ENCODE assay signal across 17 cellular contexts in the genomic region with DNA sequence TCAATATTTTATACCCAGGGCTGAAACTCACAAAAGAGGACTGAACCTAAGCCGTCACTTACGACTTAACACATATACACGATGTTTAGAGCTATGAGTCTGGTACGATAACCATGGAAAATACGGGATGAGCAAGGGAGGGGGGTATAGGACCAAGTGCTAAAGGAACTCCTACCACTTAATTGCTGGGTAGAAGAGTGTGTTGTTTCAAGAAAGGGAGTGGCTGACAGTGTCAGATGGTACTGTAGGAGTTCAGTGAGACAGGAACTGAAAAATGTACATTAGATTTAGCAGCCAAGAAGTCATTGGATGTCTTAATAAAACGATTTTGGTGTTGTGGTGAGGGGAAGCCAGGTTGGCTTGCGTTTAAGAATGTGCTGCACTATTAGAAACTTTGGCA. TPM values are rescaled to one million over a fixed set of nuclear protein-coding genes. Genes with fewer than 3 reads are reported as not detected.
A peak's percentile ranks its signal among the peaks of the same experiment; 100 is the strongest.
DNase-seq lines count a peak whose midpoint lies in the region; ATAC-seq and TF ChIP-seq lines count a peak whose summit lies in the region.
"Had no signal": no experiment of that assay in that cellular context is flagged by ENCODE, and none has a peak within 500 bp of the region (broad histone marks: within the 10 kb centered on the region; RNA-seq: fewer than 3 reads in every experiment).

No MANE protein-coding gene starts in this region.

- H3K79me1 ChIP-seq in mesendoderm (ENCODE audit: low read length), result no peaks in the 10 kb centered on the region

- POLR2A ChIA-PET in MCF 10A (lab: Yijun Ruan, JAX), result interaction anchor here (1.5 kb wide), 1 partner anchor 19 kb away, joined by 3 read pairs; no protein-coding TSS in a partner anchor
- POLR2A ChIA-PET in OCI-LY7 (lab: Charles Lee), result interaction anchor here (0.6 kb wide), 1 partner anchor 165 kb away, joined by 3 read pairs; no protein-coding TSS in a partner anchor

- BruUV-seq in MCF 10A (replicated peaks; lab: Mats Ljungman, UMichigan) (no TSS peak), OCI-LY7 (replicated peaks; lab: Mats Ljungman, UMichigan) (no TSS peak)

- no peak overlapping the region for H4K5ac ChIP-seq in mesendoderm (ENCODE audit: low read length)

- no peak overlapping the region for H3K4me3 Mint-ChIP-seq in MCF 10A (ENCODE audit: unreplicated experiment)
- H3K4me3 Mint-ChIP-seq: CD8-positive, alpha-beta memory T cell; GM23338 had no signal

- H3K27me3 ChIP-seq in breast epithelium, result no peaks in the 10 kb centered on the region
- H3K27me3 ChIP-seq in osteoblast (ENCODE audit: insufficient read depth, low read length), result no peaks in the 10 kb centered on the region
- no peaks in the 10 kb centered on the region for H3K27me3 ChIP-seq in smooth muscle cell (ENCODE audit: low read depth)
- no peaks in the 10 kb centered on the region for H3K27me3 ChIP-seq in GM23248 (replicated peaks; ENCODE audit: insufficient read depth)
- H3K27me3 ChIP-seq in mesendoderm (ENCODE audit: insufficient read depth, low read length, poor library complexity), result no peaks in the 10 kb centered on the region
- H3K27me3 ChIP-seq: BLaER1 had no signal

- TF ChIP-seq CTCF in MCF 10A (IDR thresholded peaks at IDR 0.05; ENCODE audit: unreplicated experiment) (no peak), breast epithelium (IDR thresholded peaks at IDR 0.05) (no peak), OCI-LY7 (conservative IDR thresholded peaks at IDR 0.05; ENCODE audit: low read length) (no peak), osteoblast (IDR thresholded peaks at IDR 0.05; ENCODE audit: extremely low read depth, low read depth, low read length) (no peak), smooth muscle cell (IDR thresholded peaks at IDR 0.05; ENCODE audit: borderline replicate concordance, insufficient read depth, poor library complexity, severe bottlenecking) (no peak)

- H2AK5ac ChIP-seq in mesendoderm (ENCODE audit: low read length), result no peak overlapping the region

- no peak overlapping the region for H3K18ac ChIP-seq in mesendoderm (ENCODE audit: low read length)

- no peaks in the 10 kb centered on the region for H3K27me3 Mint-ChIP-seq in MCF 10A (ENCODE audit: insufficient read depth, unreplicated experiment)
- H3K27me3 Mint-ChIP-seq: CD8-positive, alpha-beta memory T cell had no signal

- H3K4ac ChIP-seq in mesendoderm (ENCODE audit: low read depth, low read length), result no peak overlapping the region

- H2BK120ac ChIP-seq in mesendoderm (ENCODE audit: low read depth, low read length), result no peak overlapping the region

- peaks cover 7% of the 10 kb centered on the region for H3K4me1 Mint-ChIP-seq in MCF 10A (ENCODE audit: insufficient read depth, unreplicated experiment)

- H3K9me3 ChIP-seq in breast epithelium (no peaks in the 10 kb centered on the region), OCI-LY7 (ENCODE audit: low read length) (0 out of 2 replicates have a peak, but pooled peaks cover 7% of the 10 kb centered on the region), osteoblast (ENCODE audit: low read depth, low read length) (no peaks in the 10 kb centered on the region), smooth muscle cell (replicated peaks; ENCODE audit: low read depth) (no peaks in the 10 kb centered on the region), GM23248 (ENCODE audit: low read depth) (no peaks in the 10 kb centered on the region)
- H3K9me3 ChIP-seq: BLaER1, Caco-2 had no signal

- H3K36me3 Mint-ChIP-seq in MCF 10A (ENCODE audit: insufficient read depth, unreplicated experiment), result peaks cover 6% of the 10 kb centered on the region

- H3K36me3 ChIP-seq in breast epithelium (no peaks in the 10 kb centered on the region), OCI-LY7 (ENCODE audit: insufficient read depth, low read length) (peaks cover 54% of the 10 kb centered on the region), osteoblast (ENCODE audit: insufficient read depth, low read length) (no peaks in the 10 kb centered on the region), smooth muscle cell (ENCODE audit: low read depth) (no peaks in the 10 kb centered on the region), GM23248 (ENCODE audit: low read depth) (no peaks in the 10 kb centered on the region), mesendoderm (ENCODE audit: control insufficient read depth, insufficient read depth, low read length) (no peaks in the 10 kb centered on the region)

- no peak overlapping the region for H3K9ac ChIP-seq in smooth muscle cell (ENCODE audit: low read depth)
- H3K9ac ChIP-seq in GM23248, result no peak overlapping the region
- no peak overlapping the region for H3K9ac ChIP-seq in mesendoderm (ENCODE audit: low read length)
- H3K9ac ChIP-seq: BLaER1 had no signal

- H3K9me3 Mint-ChIP-seq in MCF 10A (ENCODE audit: unreplicated experiment), result no peaks in the 10 kb centered on the region
- H3K9me3 Mint-ChIP-seq: GM23338 had no signal

- H3F3A ChIP-seq in smooth muscle cell (ENCODE audit: low read depth) (no peaks in the 10 kb centered on the region), GM23248 (ENCODE audit: insufficient read depth) (no peaks in the 10 kb centered on the region)

- CTCF ChIA-PET in MCF 10A (lab: Yijun Ruan, JAX) (interaction anchor here (0.6 kb wide), 1 partner anchor 83 kb away, joined by 3 read pairs; no protein-coding TSS in a partner anchor), OCI-LY7 (lab: Charles Lee; ENCODE audit: unreplicated experiment) (no interaction called here)

- H3K79me2 ChIP-seq in OCI-LY7 (ENCODE audit: insufficient read depth, low read depth, low read length), result peaks cover 79% of the 10 kb centered on the region
- peaks cover 11% of the 10 kb centered on the region for H3K79me2 ChIP-seq in osteoblast (ENCODE audit: insufficient read depth, low read length)
- H3K79me2 ChIP-seq in smooth muscle cell (ENCODE audit: low read depth), result peaks cover 40% of the 10 kb centered on the region
- H3K79me2 ChIP-seq in GM23248 (ENCODE audit: insufficient read depth), result peaks cover 15% of the 10 kb centered on the region; the same call in 1 of the 2 replicates
- no peaks in the 10 kb centered on the region for H3K79me2 ChIP-seq in mesendoderm (ENCODE audit: control insufficient read depth, insufficient read depth, low read length)

- H3K4me2 ChIP-seq in OCI-LY7 (ENCODE audit: low read length) (no peak overlapping the region), osteoblast (ENCODE audit: insufficient read depth, low read length) (no peak overlapping the region), smooth muscle cell (no peak overlapping the region), GM23248 (ENCODE audit: unreplicated experiment) (no peak overlapping the region), mesendoderm (ENCODE audit: low read length) (no peak overlapping the region)
- H3K4me2 ChIP-seq: BLaER1, GM23338 had no signal

- in situ Hi-C loops in GM23248 (cut with MboI), result no loop called here

- 90% methylated on average over 7 of the region's 7 CpGs for WGBS in smooth muscle cell (ENCODE audit: low lambda C conversion rate)
- WGBS in GM23248 (ENCODE audit: low coverage in 1 of 2, low lambda C conversion rate in 2 of 2, missing lambda C conversion rate in 2 of 2), 2 experiments, result 79 to 81% methylated on average over 7 of the region's 7 CpGs
- WGBS in mesendoderm (ENCODE audit: extremely low coverage, insufficient coverage, low lambda C conversion rate), result no CpG with 5 or more reads among the region's 7 CpGs

- no peak overlapping the region for H3K23ac ChIP-seq in mesendoderm (ENCODE audit: low read length)

- H3K27ac ChIP-seq in breast epithelium (peak overlapping the region in 1 of 2 donors; percentile 36), OCI-LY7 (ENCODE audit: low read depth, low read length, poor library complexity, severe bottlenecking) (no peak overlapping the region), osteoblast (ENCODE audit: low read depth, low read length) (no peak overlapping the region), smooth muscle cell (ENCODE audit: low read depth) (no peak overlapping the region), GM23248 (no peak overlapping the region), mesendoderm (ENCODE audit: low read depth, low read length) (no peak overlapping the region)
- H3K27ac ChIP-seq: 22Rv1, BLaER1 had no signal

- no peak overlapping the region for H2BK15ac ChIP-seq in mesendoderm (replicated peaks; ENCODE audit: low read depth)

- peak; percentile 41 for ATAC-seq in GM21367 (IDR thresholded peaks at IDR 0.05; ENCODE audit: unreplicated experiment)
- ATAC-seq: GM23338 had no signal

- no peak overlapping the region for H3K56ac ChIP-seq in mesendoderm (ENCODE audit: low read length)

- H4K20me1 ChIP-seq in OCI-LY7 (ENCODE audit: insufficient read depth, low read length) (no peaks in the 10 kb centered on the region), osteoblast (ENCODE audit: insufficient read depth, low read length) (no peaks in the 10 kb centered on the region), smooth muscle cell (ENCODE audit: low read depth) (no peaks in the 10 kb centered on the region), GM23248 (ENCODE audit: insufficient read depth) (no peaks in the 10 kb centered on the region)
- H4K20me1 ChIP-seq: BLaER1 had no signal

- H3K4me3 ChIP-seq in breast epithelium (no peak overlapping the region), OCI-LY7 (ENCODE audit: low read depth, low read length, poor library complexity, severe bottlenecking) (no peak overlapping the region), osteoblast (ENCODE audit: insufficient read depth, low read length) (no peak overlapping the region), smooth muscle cell (no peak overlapping the region), GM23248 (no peak overlapping the region), mesendoderm (ENCODE audit: low read length) (no peak overlapping the region)
- H3K4me3 ChIP-seq: BLaER1, GM23338 had no signal

- TF ChIP-seq POLR2A in breast epithelium (IDR thresholded peaks at IDR 0.05), result no peak

- intact Hi-C loops in MCF 10A (cut with micrococcal nuclease) (no loop called here), breast epithelium (cut with DNase I; ENCODE audit: low total_unique reads) (no loop called here), OCI-LY7 (cut with micrococcal nuclease; ENCODE audit: unreplicated experiment) (no loop called here)

- DNase-seq in MCF 10A (ENCODE audit: unreplicated experiment) (no peak), breast epithelium (ENCODE audit: low spot score in 2 of 2) (no peak), OCI-LY7 (ENCODE audit: low spot score) (peak; percentile 7), osteoblast (ENCODE audit: insufficient read length, low spot score, missing footprints) (no peak), smooth muscle cell (lab: John Stamatoyannopoulos, UW; ENCODE audit: unreplicated experiment) (no peak), GM23248 (no peak), mesendoderm (no peak)
- DNase-seq: AML-193; Caco-2; CD8-positive, alpha-beta memory T cell; DND-41; GDM1; H7 had no signal

- H3K4me1 ChIP-seq in breast epithelium (no peaks in the 10 kb centered on the region), OCI-LY7 (ENCODE audit: insufficient read depth, low read length, poor library complexity, severe bottlenecking) (peaks cover 6% of the 10 kb centered on the region), osteoblast (ENCODE audit: insufficient read depth, low read length) (no peaks in the 10 kb centered on the region), smooth muscle cell (ENCODE audit: low read depth) (no peaks in the 10 kb centered on the region), GM23248 (ENCODE audit: insufficient read depth) (peaks cover 18% of the 10 kb centered on the region), mesendoderm (ENCODE audit: control insufficient read depth, low read depth, low read length) (no peaks in the 10 kb centered on the region)
- H3K4me1 ChIP-seq: BLaER1, Caco-2 had no signal

- no peaks in the 10 kb centered on the region for H3K9me2 ChIP-seq in OCI-LY7 (ENCODE audit: insufficient read depth, low read length)
- no peaks in the 10 kb centered on the region for H3K9me2 ChIP-seq in GM23248 (ENCODE audit: insufficient read depth)

- no peak overlapping the region for H4K8ac ChIP-seq in mesendoderm (ENCODE audit: low read depth, low read length)

- H2BK5ac ChIP-seq in mesendoderm (ENCODE audit: low read length), result no peak overlapping the region

- peak overlapping the region; percentile 4 for H3K27ac Mint-ChIP-seq in MCF 10A (ENCODE audit: low read depth, unreplicated experiment)
- H3K27ac Mint-ChIP-seq: CD8-positive, alpha-beta memory T cell; GM23338 had no signal

- H2AFZ ChIP-seq in OCI-LY7 (ENCODE audit: low read length), result no peak overlapping the region
- peak overlapping the region; percentile 31 for H2AFZ ChIP-seq in osteoblast (ENCODE audit: low read length)
- H2AFZ ChIP-seq in smooth muscle cell (ENCODE audit: low read depth), result no peak overlapping the region
- H2AFZ ChIP-seq in GM23248, result no peak overlapping the region
- H2AFZ ChIP-seq: GM23338 had no signal

RNA-seq across cellular contexts. Expression of a gene that starts 21.6 kb away (rescaled TPM):
- total RNA-seq in MCF 10A (2022) (26.8 and 29.8 TPM in 2 replicates), breast epithelium (100 to 1,000 TPM in 1 of 3 donors, 10 to 100 TPM in 2; 23.7 to 204 (median 70.1) TPM), OCI-LY7 (2022) (25.5 and 36.5 TPM in 2 replicates), osteoblast (25.3 and 31.2 TPM in 2 replicates), smooth muscle cell (17.2 and 17.8 TPM in 2 replicates)
- 20.6 and 24.1 TPM in 2 replicates for total RNA-seq in OCI-LY7 (2014; rRNA removed; shearing (Covaris generic))
- polyA plus RNA-seq in smooth muscle cell (4.2 and 5.5 TPM in 2 replicates), GM23248 (2016; fragmentation: Nextera tagmentation; extraction: Ambion mirVana) (6.0 and 6.6 TPM in 2 replicates)
- 16.1 and 18.3 TPM in 2 replicates for total RNA-seq in GM23248 (2014; rRNA removed; shearing (Covaris generic))
- polyA plus RNA-seq in mesendoderm (2013, experiment 1 of 2), result 11.1 TPM
- 9.6 TPM for polyA plus RNA-seq in mesendoderm (2013, experiment 2 of 2)
